1 cellular context compared by ENCODE assay signal in the genomic region with DNA sequence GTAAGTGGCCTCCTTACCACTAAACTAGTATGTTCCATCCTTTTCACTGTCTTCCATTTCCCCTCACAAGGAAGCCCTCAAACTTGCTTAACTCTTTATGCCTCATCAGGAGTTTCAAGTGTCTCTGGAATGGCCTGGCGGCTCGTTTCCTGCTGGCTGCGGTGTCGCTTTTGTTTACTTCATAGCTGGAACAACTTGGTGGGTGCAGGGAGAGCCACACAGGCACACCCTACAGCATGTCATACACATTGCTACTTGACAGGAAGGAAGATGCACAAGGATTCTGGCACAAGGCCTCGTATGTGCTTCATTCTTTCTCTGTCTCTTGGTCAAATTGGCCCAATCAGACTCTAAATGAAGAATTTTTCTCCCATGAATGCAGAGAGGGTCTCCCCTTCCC.
TF ChIP-seq lines count a peak whose summit lies in the region.

No MANE protein-coding gene starts in this region.

TF ChIP-seq in HepG2, 621 proteins besides CTCF, POLR2A, EP300 and RAD21:
- TF ChIP-seq, protein P1, sequence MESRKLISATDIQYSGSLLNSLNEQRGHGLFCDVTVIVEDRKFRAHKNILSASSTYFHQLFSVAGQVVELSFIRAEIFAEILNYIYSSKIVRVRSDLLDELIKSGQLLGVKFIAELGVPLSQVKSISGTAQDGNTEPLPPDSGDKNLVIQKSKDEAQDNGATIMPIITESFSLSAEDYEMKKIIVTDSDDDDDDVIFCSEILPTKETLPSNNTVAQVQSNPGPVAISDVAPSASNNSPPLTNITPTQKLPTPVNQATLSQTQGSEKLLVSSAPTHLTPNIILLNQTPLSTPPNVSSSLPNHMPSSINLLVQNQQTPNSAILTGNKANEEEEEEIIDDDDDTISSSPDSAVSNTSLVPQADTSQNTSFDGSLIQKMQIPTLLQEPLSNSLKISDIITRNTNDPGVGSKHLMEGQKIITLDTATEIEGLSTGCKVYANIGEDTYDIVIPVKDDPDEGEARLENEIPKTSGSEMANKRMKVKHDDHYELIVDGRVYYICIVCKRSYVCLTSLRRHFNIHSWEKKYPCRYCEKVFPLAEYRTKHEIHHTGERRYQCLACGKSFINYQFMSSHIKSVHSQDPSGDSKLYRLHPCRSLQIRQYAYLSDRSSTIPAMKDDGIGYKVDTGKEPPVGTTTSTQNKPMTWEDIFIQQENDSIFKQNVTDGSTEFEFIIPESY (CRISPR knock-in tag; IDR thresholded peaks at IDR 0.05): peak; percentile 34; the same call in 1 of the 2 replicates
- no peak for TF ChIP-seq SAP130 (CRISPR knock-in tag; IDR thresholded peaks at IDR 0.05; ENCODE audit: low read depth)
TF ChIP-seq in HepG2: peak in this region for 1.
